ENCODE assay signal across 1 cellular context in the genomic region with DNA sequence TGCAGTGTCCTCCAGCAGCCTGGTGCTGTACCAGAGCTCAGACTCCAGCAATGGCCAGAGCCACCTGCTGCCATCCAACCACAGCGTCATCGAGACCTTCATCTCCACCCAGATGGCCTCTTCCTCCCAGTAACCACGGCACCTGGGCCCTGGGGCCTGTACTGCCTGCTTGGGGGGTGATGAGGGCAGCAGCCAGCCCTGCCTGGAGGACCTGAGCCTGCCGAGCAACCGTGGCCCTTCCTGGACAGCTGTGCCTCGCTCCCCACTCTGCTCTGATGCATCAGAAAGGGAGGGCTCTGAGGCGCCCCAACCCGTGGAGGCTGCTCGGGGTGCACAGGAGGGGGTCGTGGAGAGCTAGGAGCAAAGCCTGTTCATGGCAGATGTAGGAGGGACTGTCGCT.
TF ChIP-seq lines count a peak whose summit lies in the region.

No MANE protein-coding gene starts in this region.

TF ChIP-seq in HepG2, 621 proteins besides CTCF, POLR2A, EP300 and RAD21:
- TF ChIP-seq, protein P1, sequence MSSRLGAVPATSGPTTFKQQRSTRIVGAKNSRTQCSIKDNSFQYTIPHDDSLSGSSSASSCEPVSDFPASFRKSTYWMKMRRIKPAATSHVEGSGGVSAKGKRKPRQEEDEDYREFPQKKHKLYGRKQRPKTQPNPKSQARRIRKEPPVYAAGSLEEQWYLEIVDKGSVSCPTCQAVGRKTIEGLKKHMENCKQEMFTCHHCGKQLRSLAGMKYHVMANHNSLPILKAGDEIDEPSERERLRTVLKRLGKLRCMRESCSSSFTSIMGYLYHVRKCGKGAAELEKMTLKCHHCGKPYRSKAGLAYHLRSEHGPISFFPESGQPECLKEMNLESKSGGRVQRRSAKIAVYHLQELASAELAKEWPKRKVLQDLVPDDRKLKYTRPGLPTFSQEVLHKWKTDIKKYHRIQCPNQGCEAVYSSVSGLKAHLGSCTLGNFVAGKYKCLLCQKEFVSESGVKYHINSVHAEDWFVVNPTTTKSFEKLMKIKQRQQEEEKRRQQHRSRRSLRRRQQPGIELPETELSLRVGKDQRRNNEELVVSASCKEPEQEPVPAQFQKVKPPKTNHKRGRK (CRISPR knock-in tag; IDR thresholded peaks at IDR 0.05) = no peak
- TF ChIP-seq POLR2AphosphoS5 (IDR thresholded peaks at IDR 0.05; ENCODE audit: low read depth, low read length) (peak; percentile 12; the same call in 1 of the 2 replicates), POLR2G (IDR thresholded peaks at IDR 0.05; ENCODE audit: low read depth, low read length) (peak; percentile 3; the same call in 1 of the 2 replicates), RBFOX2 (IDR thresholded peaks at IDR 0.05; ENCODE audit: low read depth, low read length) (peak; percentile 67), AGO2 (optimal IDR thresholded peaks at IDR 0.05; ENCODE audit: low read depth, low read length) (peak; percentile 76), PRPF4 (IDR thresholded peaks at IDR 0.05; ENCODE audit: low read depth, low read length, poor library complexity, severe bottlenecking) (no peak)
- TF ChIP-seq, protein P2, sequence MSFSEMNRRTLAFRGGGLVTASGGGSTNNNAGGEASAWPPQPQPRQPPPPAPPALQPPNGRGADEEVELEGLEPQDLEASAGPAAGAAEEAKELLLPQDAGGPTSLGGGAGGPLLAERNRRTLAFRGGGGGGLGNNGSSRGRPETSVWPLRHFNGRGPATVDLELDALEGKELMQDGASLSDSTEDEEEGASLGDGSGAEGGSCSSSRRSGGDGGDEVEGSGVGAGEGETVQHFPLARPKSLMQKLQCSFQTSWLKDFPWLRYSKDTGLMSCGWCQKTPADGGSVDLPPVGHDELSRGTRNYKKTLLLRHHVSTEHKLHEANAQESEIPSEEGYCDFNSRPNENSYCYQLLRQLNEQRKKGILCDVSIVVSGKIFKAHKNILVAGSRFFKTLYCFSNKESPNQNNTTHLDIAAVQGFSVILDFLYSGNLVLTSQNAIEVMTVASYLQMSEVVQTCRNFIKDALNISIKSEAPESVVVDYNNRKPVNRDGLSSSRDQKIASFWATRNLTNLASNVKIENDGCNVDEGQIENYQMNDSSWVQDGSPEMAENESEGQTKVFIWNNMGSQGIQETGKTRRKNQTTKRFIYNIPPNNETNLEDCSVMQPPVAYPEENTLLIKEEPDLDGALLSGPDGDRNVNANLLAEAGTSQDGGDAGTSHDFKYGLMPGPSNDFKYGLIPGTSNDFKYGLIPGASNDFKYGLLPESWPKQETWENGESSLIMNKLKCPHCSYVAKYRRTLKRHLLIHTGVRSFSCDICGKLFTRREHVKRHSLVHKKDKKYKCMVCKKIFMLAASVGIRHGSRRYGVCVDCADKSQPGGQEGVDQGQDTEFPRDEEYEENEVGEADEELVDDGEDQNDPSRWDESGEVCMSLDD (CRISPR knock-in tag; IDR thresholded peaks at IDR 0.05; ENCODE audit: borderline replicate concordance) = no peak
